Comparison of ENCODE assay signal across 18 cellular contexts in genomic region chr14:99630202-99630601, GRCh38. TPM values are rescaled to one million over a fixed set of nuclear protein-coding genes. Genes with fewer than 3 reads are reported as not detected.
DNase-seq lines count a peak whose midpoint lies in the region; ATAC-seq, FAIRE-seq and TF ChIP-seq lines count a peak whose summit lies in the region.
"Had no signal": no experiment of that assay in that cellular context is flagged by ENCODE, and none has a peak within 500 bp of the region (broad histone marks: within the 10 kb centered on the region; RNA-seq: fewer than 3 reads in every experiment).

No MANE protein-coding gene starts in this region.

- TF ChIP-seq POLR2A in HepG2 (IDR thresholded peaks at IDR 0.05; ENCODE audit: insufficient read depth in 1 of 2, low read depth in 2 of 2, low read length in 2 of 2), result no peak
- TF ChIP-seq POLR2A in right lobe of liver (IDR thresholded peaks at IDR 0.05), result no peak
- TF ChIP-seq POLR2A in K562 (conservative IDR thresholded peaks at IDR 0.05), result no peak

- in situ Hi-C loops in HepG2 (cut with HindIII; ENCODE audit: extremely low pct_ligation_motif_present, low pct_unique_long_range_greater_than_20kb), result loop anchor here (5.0 kb wide), 1 partner anchor 108 kb away; no protein-coding TSS in a partner anchor
- in situ Hi-C loops in K562 (cut with MboI), result no loop called here

- H3K36me3 ChIP-seq in HepG2 (replicated peaks in 1 of 2; ENCODE audit: control insufficient read depth in 1 of 2, insufficient read depth in 2 of 2, low read length in 2 of 2), result no peaks in the 10 kb centered on the region
- no peaks in the 10 kb centered on the region for H3K36me3 ChIP-seq in right lobe of liver
- no peaks in the 10 kb centered on the region for H3K36me3 ChIP-seq in K562 (ENCODE audit: control insufficient read depth, insufficient read depth, low read length)

- no peak overlapping the region for H2AFZ ChIP-seq in HepG2 (ENCODE audit: low read length)
- no peak overlapping the region for H2AFZ ChIP-seq in K562 (ENCODE audit: low read depth, low read length)

- no peak for TF ChIP-seq CTCF in HepG2 (CRISPR knock-in tag; IDR thresholded peaks at IDR 0.05)
- TF ChIP-seq CTCF in right lobe of liver (IDR thresholded peaks at IDR 0.05), result no peak
- no peak for TF ChIP-seq CTCF in K562 (IDR thresholded peaks at IDR 0.05 in 2 of 3, conservative IDR thresholded peaks at IDR 0.05 in 1 of 3; ENCODE audit: insufficient read depth in 2 of 3, low read depth in 1 of 3, low read length in 3 of 3)

- POLR2A ChIA-PET in HepG2 (lab: Yijun Ruan, JAX), result no interaction called here
- POLR2A ChIA-PET in K562 (lab: Yijun Ruan, JAX), result no interaction called here

- H3K9me3 ChIP-seq in HepG2 (ENCODE audit: low read length), result no peaks in the 10 kb centered on the region
- no peaks in the 10 kb centered on the region for H3K9me3 ChIP-seq in right lobe of liver
- no peaks in the 10 kb centered on the region for H3K9me3 ChIP-seq in K562 (replicated peaks; ENCODE audit: control insufficient read depth, insufficient read depth, low read depth, low read length)

- H3K4me2 ChIP-seq in HepG2 (ENCODE audit: low read depth, low read length) (no peak overlapping the region), K562 (ENCODE audit: insufficient read depth, low read length) (no peak overlapping the region)

- H3K4me3 ChIP-seq in HepG2 (replicated peaks in 1 of 3; ENCODE audit: insufficient read depth in 1 of 3, low read depth in 2 of 3, low read length in 3 of 3) (no peak overlapping the region), right lobe of liver (no peak overlapping the region), K562 (no peak overlapping the region)

- FAIRE-seq in HepG2 (lab: Jason Lieb, UNC), result no peak
- FAIRE-seq in K562 (lab: Jason Lieb, UNC), result no peak
- FAIRE-seq: GM12892 had no signal

- TF ChIP-seq EP300 in HepG2 (IDR thresholded peaks at IDR 0.05; ENCODE audit: low read depth in 2 of 2, low read length in 2 of 2), result no peak
- no peak for TF ChIP-seq EP300 in HepG2 (CRISPR knock-in tag; IDR thresholded peaks at IDR 0.05; ENCODE audit: borderline replicate concordance)
- TF ChIP-seq EP300 in K562 (IDR thresholded peaks at IDR 0.05; ENCODE audit: low read length), result no peak

- H4K20me1 ChIP-seq in HepG2 (ENCODE audit: insufficient read depth, low read length) (no peaks in the 10 kb centered on the region), K562 (replicated peaks; ENCODE audit: control insufficient read depth, insufficient read depth, low read length) (peaks cover 7% of the 10 kb centered on the region; the same call in 1 of the 2 replicates)

- intact Hi-C loops in HepG2 (cut with micrococcal nuclease; ENCODE audit: unreplicated experiment) (no loop called here), right lobe of liver (cut with DNase I) (no loop called here), K562 (cut with micrococcal nuclease) (no loop called here)

- H3K79me2 ChIP-seq in HepG2 (ENCODE audit: insufficient read depth, low read length) (no peaks in the 10 kb centered on the region), K562 (ENCODE audit: control insufficient read depth, insufficient read depth, low read length) (no peaks in the 10 kb centered on the region)

- H3K4me1 ChIP-seq in HepG2 (ENCODE audit: insufficient read depth, low read length) (peaks cover 16% of the 10 kb centered on the region; the same call in 1 of the 2 replicates), right lobe of liver (no peaks in the 10 kb centered on the region), K562 (replicated peaks in 1 of 2; ENCODE audit: control insufficient read depth in 2 of 2, insufficient read depth in 2 of 2, low read length in 2 of 2) (peaks cover 3 to 9% of the 10 kb centered on the region in 2 experiments; a peak in 3 of 5 replicates)

- ATAC-seq in HepG2 (no peak), right lobe of liver (no peak), K562 (peak; percentile 52)
- ATAC-seq: CD8-positive, alpha-beta T cell had no signal

- BruUV-seq in HepG2 (replicated peaks; lab: Mats Ljungman, UMichigan), result no TSS peak
- no TSS peak for BruUV-seq in K562 (replicated peaks; lab: Mats Ljungman, UMichigan)

- H3K9ac ChIP-seq in HepG2 (ENCODE audit: insufficient read depth, low read depth, low read length) (no peak overlapping the region), K562 (ENCODE audit: insufficient read depth in 1 of 2, low read depth in 2 of 2, low read length in 2 of 2) (no peak overlapping the region; a peak in 1 of 4 replicates)

- DNase-seq in HepG2 (ENCODE audit: low spot score), result no peak
- no peak for DNase-seq in right lobe of liver
- DNase-seq in K562 (ENCODE audit: extremely low read depth in 1 of 4, low spot score in 3 of 4), result no peak
- DNase-seq in iPS-NIHi7 (ENCODE audit: extremely low spot score), result peak; percentile 38
- no peak for DNase-seq in superior temporal gyrus (ENCODE audit: extremely low spot score)
- no peak for DNase-seq in SIG-M5 treated with dmso at 0.1 percent for 504 hours (lab: John Stamatoyannopoulos, UW; ENCODE audit: unreplicated experiment)
- DNase-seq in foreskin melanocyte, result no peak
- no peak for DNase-seq in NCI-H187 treated with DMSO at 0.1 percent for 48 hours (lab: John Stamatoyannopoulos, UW)
- DNase-seq: CD8-positive, alpha-beta T cell; COR-L47; DND-41; GDM1 had no signal

- TF ChIP-seq RAD21 in HepG2 (CRISPR knock-in tag; IDR thresholded peaks at IDR 0.05) (no peak), K562 (CRISPR knock-in tag; conservative IDR thresholded peaks at IDR 0.05 in 1 of 2, IDR thresholded peaks at IDR 0.05 in 1 of 2) (no peak)

- H3K27me3 ChIP-seq in HepG2 (ENCODE audit: control insufficient read depth in 1 of 2, insufficient read depth in 2 of 2, low read length in 2 of 2) (peaks cover 10 to 34% of the 10 kb centered on the region in 2 experiments; a peak in 3 of 5 replicates), right lobe of liver (no peaks in the 10 kb centered on the region), K562 (ENCODE audit: control insufficient read depth in 2 of 2, insufficient read depth in 2 of 2, low read length in 2 of 2) (peaks cover 0 to 14% of the 10 kb centered on the region in 2 experiments; a peak in 2 of 5 replicates)

- H3K27ac ChIP-seq in HepG2 (ENCODE audit: extremely low read length, insufficient read depth, low read length), result no peak overlapping the region
- no peak overlapping the region for H3K27ac ChIP-seq in right lobe of liver
- no peak overlapping the region for H3K27ac ChIP-seq in K562 (ENCODE audit: extremely low read depth, low read depth, low read length)
- H3K27ac ChIP-seq: 22Rv1 had no signal

- whole genome bisulfite sequencing in HepG2 (ENCODE audit: low lambda C conversion rate), result 40% methylated on average over 7 of the region's 8 CpGs
- 68% methylated on average over 4 of the region's 8 CpGs for WGBS in right lobe of liver (ENCODE audit: insufficient coverage, low coverage, low lambda C conversion rate, missing lambda C conversion rate)
- 18% methylated on average over 7 of the region's 8 CpGs for WGBS in K562 (ENCODE audit: insufficient coverage, low coverage, missing lambda C conversion rate)

- no peaks in the 10 kb centered on the region for H3K9me1 ChIP-seq in K562 (ENCODE audit: control insufficient read depth, insufficient read depth, low read length)

- CTCF ChIA-PET in HepG2 (lab: Yijun Ruan, JAX; ENCODE audit: low intra/inter-chr PET ratio, low total read pairs), result interaction anchor here (1.9 to 2.4 kb wide), 2 partner anchors 67 to 111 kb away, joined by 11 to 29 read pairs; no protein-coding TSS in a partner anchor
- CTCF ChIA-PET in K562 (lab: Yijun Ruan, JAX; ENCODE audit: low intra/inter-chr PET ratio), result no interaction called here

RNA-seq across cellular contexts. Expression of gene HHIPL1, which starts 14.7 kb away (rescaled TPM):
- total RNA-seq in HepG2 (2016; rRNA removed; fragmentation: Illumina TruSeq; extraction: Trizol) (not detected in 2 replicates), right lobe of liver (1 to 10 TPM in 1 of 6 experiments, under 1 TPM in 5; 0.43 to 1.4 (median 0.66) TPM), K562 (2014; rRNA removed) (not detected in 2 replicates), K562 (2014; rRNA removed; fragmentation: Illumina TruSeq; extraction: Trizol) (not detected in 2 replicates), K562 (2015; rRNA removed; fragmentation: Illumina TruSeq; extraction: Trizol) (not detected in 2 replicates), K562 (2021) (not detected in 2 replicates)
- total RNA-seq in HepG2 (2016; cell fraction: cytosol; rRNA removed; fragmentation: Illumina TruSeq; extraction: Trizol; ENCODE audit: low read depth), result not detected in 2 replicates
- not detected in 2 replicates for total RNA-seq in HepG2 (2016; cell fraction: insoluble cytoplasmic fraction; rRNA removed; fragmentation: Illumina TruSeq; extraction: Trizol)
- not detected in 2 replicates for total RNA-seq in HepG2 (2016; cell fraction: membrane; rRNA removed; fragmentation: Illumina TruSeq; extraction: Trizol)
- not detected in 2 replicates for total RNA-seq in HepG2 (2016; cell fraction: nucleus; rRNA removed; fragmentation: Illumina TruSeq; extraction: Trizol)
- polyA plus RNA-seq in HepG2 (2011; rRNA removed) (0.01 TPM in 1 of 2 replicates, not detected in the other), K562 (2011; rRNA removed) (not detected in 2 replicates), K562 (2014; fragmentation: Illumina TruSeq; extraction: Trizol) (not detected in 2 replicates), K562 (2014; fragmentation: Nextera tagmentation; extraction: Ambion mirVana) (not detected), K562 (2014; rRNA removed) (not detected in 2 replicates)
- not detected in 2 replicates for polyA plus RNA-seq in HepG2 (2011; cell fraction: cytosol; rRNA removed)
- polyA plus RNA-seq in HepG2 (2011; cell fraction: nucleus; rRNA removed), result not detected in 2 replicates
- polyA plus RNA-seq in HepG2 (2012), result 0.03 TPM in 1 of 2 replicates, not detected in the other
- polyA plus RNA-seq in HepG2 (2016; cell fraction: cytosol; fragmentation: Illumina TruSeq; extraction: Trizol; ENCODE audit: low read depth), result not detected in 2 replicates
- not detected in 2 replicates for polyA plus RNA-seq in HepG2 (2016; cell fraction: insoluble cytoplasmic fraction; fragmentation: Illumina TruSeq; extraction: Trizol; ENCODE audit: low read depth)
- not detected in 2 replicates for polyA plus RNA-seq in HepG2 (2016; cell fraction: membrane; fragmentation: Illumina TruSeq; extraction: Trizol; ENCODE audit: low read depth)
- polyA plus RNA-seq in HepG2 (2016; cell fraction: nucleus; fragmentation: Illumina TruSeq; extraction: Trizol; ENCODE audit: insufficient read depth, low read depth), result not detected in 2 replicates
- polyA minus RNA-seq in HepG2 (2011; rRNA and poly(A)+ RNA removed; ENCODE audit: low replicate concordance), result not detected in 2 replicates
- polyA minus RNA-seq in HepG2 (2011; cell fraction: cytosol; rRNA and poly(A)+ RNA removed), result not detected in 2 replicates
- polyA minus RNA-seq in HepG2 (2011; cell fraction: nucleus; rRNA and poly(A)+ RNA removed), result 0.12 TPM in 1 of 2 replicates, not detected in the other
- 0.12 TPM in 1 of 2 replicates, not detected in the other for total RNA-seq in K562 (2011; cell fraction: chromatin; rRNA removed; ENCODE audit: low replicate concordance)
- total RNA-seq in K562 (2011; cell fraction: nucleolus; rRNA removed), result not detected in 2 replicates
- total RNA-seq in K562 (2011; cell fraction: nucleoplasm; rRNA removed), result not detected in 2 replicates
- polyA plus RNA-seq in K562 (2011; cell fraction: cytosol; rRNA removed), result 0.03 TPM in 1 of 2 replicates, not detected in the other
- 0.01 TPM in 1 of 2 replicates, not detected in the other for polyA plus RNA-seq in K562 (2011; cell fraction: nucleus; rRNA removed)
- polyA plus RNA-seq in K562 (2012), result not detected in 2 replicates
- polyA minus RNA-seq in K562 (2011; rRNA and poly(A)+ RNA removed), result not detected in 2 replicates
- not detected in 2 replicates for polyA minus RNA-seq in K562 (2011; cell fraction: cytosol; rRNA and poly(A)+ RNA removed)
- polyA minus RNA-seq in K562 (2011; cell fraction: nucleus; rRNA and poly(A)+ RNA removed), result not detected in 2 replicates
- total RNA-seq: HT1080 had no signal
- polyA plus RNA-seq: CD14-positive monocyte had no signal

RNA-seq across cellular contexts. Expression of gene CCDC85C, which starts 26.2 kb away (rescaled TPM):
- total RNA-seq in HepG2 (2016; rRNA removed; fragmentation: Illumina TruSeq; extraction: Trizol) (43.8 and 47.6 TPM in 2 replicates), right lobe of liver (10 to 100 TPM; 13.6 to 32.8 (median 21.8) TPM), K562 (2014; rRNA removed) (6.3 and 13.5 TPM in 2 replicates), K562 (2014; rRNA removed; fragmentation: Illumina TruSeq; extraction: Trizol) (3.7 and 5.2 TPM in 2 replicates), K562 (2015; rRNA removed; fragmentation: Illumina TruSeq; extraction: Trizol) (7.0 and 7.2 TPM in 2 replicates), K562 (2021) (22.0 and 22.7 TPM in 2 replicates)
- total RNA-seq in HepG2 (2016; cell fraction: cytosol; rRNA removed; fragmentation: Illumina TruSeq; extraction: Trizol; ENCODE audit: low read depth), result 4.3 and 4.6 TPM in 2 replicates
- total RNA-seq in HepG2 (2016; cell fraction: insoluble cytoplasmic fraction; rRNA removed; fragmentation: Illumina TruSeq; extraction: Trizol), result 33.8 and 47.0 TPM in 2 replicates
- 30.8 and 30.9 TPM in 2 replicates for total RNA-seq in HepG2 (2016; cell fraction: membrane; rRNA removed; fragmentation: Illumina TruSeq; extraction: Trizol)
- 23.1 and 29.3 TPM in 2 replicates for total RNA-seq in HepG2 (2016; cell fraction: nucleus; rRNA removed; fragmentation: Illumina TruSeq; extraction: Trizol)
- polyA plus RNA-seq in HepG2 (2011; rRNA removed) (18.8 and 30.3 TPM in 2 replicates), K562 (2011; rRNA removed) (4.2 and 5.4 TPM in 2 replicates), K562 (2014; fragmentation: Illumina TruSeq; extraction: Trizol) (6.8 and 12.3 TPM in 2 replicates), K562 (2014; fragmentation: Nextera tagmentation; extraction: Ambion mirVana) (under 1 TPM; 0.18 to 0.27 TPM), K562 (2014; rRNA removed) (7.2 and 9.7 TPM in 2 replicates)
- polyA plus RNA-seq in HepG2 (2011; cell fraction: cytosol; rRNA removed), result 21.2 and 24.0 TPM in 2 replicates
- polyA plus RNA-seq in HepG2 (2011; cell fraction: nucleus; rRNA removed), result 30.3 and 32.6 TPM in 2 replicates
- 41.6 and 57.3 TPM in 2 replicates for polyA plus RNA-seq in HepG2 (2012)
- 4.1 and 4.6 TPM in 2 replicates for polyA plus RNA-seq in HepG2 (2016; cell fraction: cytosol; fragmentation: Illumina TruSeq; extraction: Trizol; ENCODE audit: low read depth)
- 36.1 and 43.0 TPM in 2 replicates for polyA plus RNA-seq in HepG2 (2016; cell fraction: insoluble cytoplasmic fraction; fragmentation: Illumina TruSeq; extraction: Trizol; ENCODE audit: low read depth)
- 18.9 and 20.2 TPM in 2 replicates for polyA plus RNA-seq in HepG2 (2016; cell fraction: membrane; fragmentation: Illumina TruSeq; extraction: Trizol; ENCODE audit: low read depth)
- 40.1 and 40.7 TPM in 2 replicates for polyA plus RNA-seq in HepG2 (2016; cell fraction: nucleus; fragmentation: Illumina TruSeq; extraction: Trizol; ENCODE audit: insufficient read depth, low read depth)
- 44.2 and 114 TPM in 2 replicates for polyA minus RNA-seq in HepG2 (2011; rRNA and poly(A)+ RNA removed; ENCODE audit: low replicate concordance)
- polyA minus RNA-seq in HepG2 (2011; cell fraction: cytosol; rRNA and poly(A)+ RNA removed), result 33.8 and 37.6 TPM in 2 replicates
- 11.8 and 12.0 TPM in 2 replicates for polyA minus RNA-seq in HepG2 (2011; cell fraction: nucleus; rRNA and poly(A)+ RNA removed)
- total RNA-seq in K562 (2011; cell fraction: chromatin; rRNA removed; ENCODE audit: low replicate concordance), result 5.9 and 10.4 TPM in 2 replicates
- total RNA-seq in K562 (2011; cell fraction: nucleolus; rRNA removed), result 5.2 and 5.5 TPM in 2 replicates
- 5.1 and 5.3 TPM in 2 replicates for total RNA-seq in K562 (2011; cell fraction: nucleoplasm; rRNA removed)
- polyA plus RNA-seq in K562 (2011; cell fraction: cytosol; rRNA removed), result 4.8 and 12.5 TPM in 2 replicates
- 5.2 and 10.5 TPM in 2 replicates for polyA plus RNA-seq in K562 (2011; cell fraction: nucleus; rRNA removed)
- polyA plus RNA-seq in K562 (2012), result 7.1 and 9.7 TPM in 2 replicates
- 4.5 and 5.3 TPM in 2 replicates for polyA minus RNA-seq in K562 (2011; rRNA and poly(A)+ RNA removed)
- polyA minus RNA-seq in K562 (2011; cell fraction: cytosol; rRNA and poly(A)+ RNA removed), result 13.7 TPM in 2 replicates
- 1.8 and 3.0 TPM in 2 replicates for polyA minus RNA-seq in K562 (2011; cell fraction: nucleus; rRNA and poly(A)+ RNA removed)

RNA-seq across cellular contexts. Expression of gene CYP46A1, which starts 53.9 kb away (rescaled TPM):
- not detected in 2 replicates for total RNA-seq in HepG2 (2016; rRNA removed; fragmentation: Illumina TruSeq; extraction: Trizol)
- total RNA-seq in HepG2 (2016; cell fraction: cytosol; rRNA removed; fragmentation: Illumina TruSeq; extraction: Trizol; ENCODE audit: low read depth), result not detected in 2 replicates
- not detected in 2 replicates for total RNA-seq in HepG2 (2016; cell fraction: insoluble cytoplasmic fraction; rRNA removed; fragmentation: Illumina TruSeq; extraction: Trizol)
- not detected in 2 replicates for total RNA-seq in HepG2 (2016; cell fraction: membrane; rRNA removed; fragmentation: Illumina TruSeq; extraction: Trizol)
- not detected in 2 replicates for total RNA-seq in HepG2 (2016; cell fraction: nucleus; rRNA removed; fragmentation: Illumina TruSeq; extraction: Trizol)
- not detected in 2 replicates for polyA plus RNA-seq in HepG2 (2011; rRNA removed)
- polyA plus RNA-seq in HepG2 (2011; cell fraction: cytosol; rRNA removed), result not detected in 2 replicates
- 0.06 and 0.12 TPM in 2 replicates for polyA plus RNA-seq in HepG2 (2011; cell fraction: nucleus; rRNA removed)
- not detected in 2 replicates for polyA plus RNA-seq in HepG2 (2012)
- 0.06 TPM in 2 replicates for polyA plus RNA-seq in HepG2 (2016; cell fraction: cytosol; fragmentation: Illumina TruSeq; extraction: Trizol; ENCODE audit: low read depth)
- not detected in 2 replicates for polyA plus RNA-seq in HepG2 (2016; cell fraction: insoluble cytoplasmic fraction; fragmentation: Illumina TruSeq; extraction: Trizol; ENCODE audit: low read depth)
- polyA plus RNA-seq in HepG2 (2016; cell fraction: membrane; fragmentation: Illumina TruSeq; extraction: Trizol; ENCODE audit: low read depth), result not detected in 2 replicates
- 0.11 and 0.14 TPM in 2 replicates for polyA plus RNA-seq in HepG2 (2016; cell fraction: nucleus; fragmentation: Illumina TruSeq; extraction: Trizol; ENCODE audit: insufficient read depth, low read depth)
- polyA minus RNA-seq in HepG2 (2011; rRNA and poly(A)+ RNA removed; ENCODE audit: low replicate concordance), result 0.02 TPM in 1 of 2 replicates, not detected in the other
- polyA minus RNA-seq in HepG2 (2011; cell fraction: cytosol; rRNA and poly(A)+ RNA removed), result not detected in 2 replicates
- under 0.01 and 0.12 TPM in 2 replicates for polyA minus RNA-seq in HepG2 (2011; cell fraction: nucleus; rRNA and poly(A)+ RNA removed)
- 1 to 10 TPM in 1 of 6 experiments, under 1 TPM in 4, not detected in 1; 0.06 to 1.6 (median 0.42) TPM for total RNA-seq in right lobe of liver
- total RNA-seq in K562 (2011; cell fraction: chromatin; rRNA removed; ENCODE audit: low replicate concordance), result not detected in 2 replicates
- not detected in 2 replicates for total RNA-seq in K562 (2011; cell fraction: nucleolus; rRNA removed)
- total RNA-seq in K562 (2011; cell fraction: nucleoplasm; rRNA removed), result not detected in 2 replicates
- total RNA-seq in K562 (2014; rRNA removed), result not detected in 2 replicates
- total RNA-seq in K562 (2014; rRNA removed; fragmentation: Illumina TruSeq; extraction: Trizol), result not detected in 2 replicates
- total RNA-seq in K562 (2015; rRNA removed; fragmentation: Illumina TruSeq; extraction: Trizol), result not detected in 2 replicates
- not detected in 2 replicates for total RNA-seq in K562 (2021)
- polyA plus RNA-seq in K562 (2011; rRNA removed), result not detected in 2 replicates
- not detected in 2 replicates for polyA plus RNA-seq in K562 (2011; cell fraction: cytosol; rRNA removed)
- polyA plus RNA-seq in K562 (2011; cell fraction: nucleus; rRNA removed), result 0.04 and 0.06 TPM in 2 replicates
- polyA plus RNA-seq in K562 (2012), result not detected in 2 replicates
- not detected in 2 replicates for polyA plus RNA-seq in K562 (2014; fragmentation: Illumina TruSeq; extraction: Trizol)
- not detected for polyA plus RNA-seq in K562 (2014; fragmentation: Nextera tagmentation; extraction: Ambion mirVana)
- polyA plus RNA-seq in K562 (2014; rRNA removed), result 0.05 TPM in 1 of 2 replicates, not detected in the other
- not detected in 2 replicates for polyA minus RNA-seq in K562 (2011; rRNA and poly(A)+ RNA removed)
- not detected in 2 replicates for polyA minus RNA-seq in K562 (2011; cell fraction: cytosol; rRNA and poly(A)+ RNA removed)
- not detected in 2 replicates for polyA minus RNA-seq in K562 (2011; cell fraction: nucleus; rRNA and poly(A)+ RNA removed)
- total RNA-seq: A673, H4, HT1080 had no signal
- polyA plus RNA-seq: CD14-positive monocyte had no signal

Comparison
In these comparisons a context has a peak if more than half of its experiments do, and no peak if none do; other contexts are left out.
1. Of the 241 proteins assayed by ChIP-seq in both HepG2 and K562: peak only in HepG2: none; only in K562: CEBPG; in both: none; in neither: 240.